Comparison of ENCODE assay signal across 8 cellular contexts in the genomic region with DNA sequence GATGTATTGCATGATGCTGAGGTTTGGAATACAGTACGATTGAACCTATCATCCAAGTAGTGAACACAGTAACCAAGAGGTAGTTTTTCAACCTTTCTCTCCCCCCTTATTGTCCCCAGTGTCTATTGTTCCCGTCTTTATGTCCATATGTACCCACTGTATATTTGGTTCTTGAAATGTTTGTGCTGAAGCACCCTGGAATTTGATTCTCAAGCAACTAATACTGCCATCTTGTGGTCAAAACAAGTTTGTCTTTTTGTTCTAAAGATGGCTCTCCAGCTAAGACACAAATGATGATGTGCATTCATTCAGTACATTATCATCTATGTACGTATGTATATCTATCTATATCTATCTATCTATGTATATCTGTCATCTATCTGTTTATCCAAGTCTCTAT. TPM values are rescaled to one million over a fixed set of nuclear protein-coding genes. Genes with fewer than 3 reads are reported as not detected.
DNase-seq lines count a peak whose midpoint lies in the region; ATAC-seq and TF ChIP-seq lines count a peak whose summit lies in the region.

No MANE protein-coding gene starts in this region.

- no peaks in the 10 kb centered on the region for H3K36me3 Mint-ChIP-seq in nephron progenitor cell (ENCODE audit: low read depth)

- H3K9me3 Mint-ChIP-seq in nephron progenitor cell = no peaks in the 10 kb centered on the region

- H3K27ac Mint-ChIP-seq in nephron progenitor cell = no peak overlapping the region

- CTCF ChIA-PET in GM10248 (lab: Yijun Ruan, JAX) = interaction anchor here (0.7 to 1.2 kb wide), 5 partner anchors 10 to 279 kb away, joined by 3 to 9 read pairs (median 3); no protein-coding TSS in a partner anchor

- DNase-seq in GM10248 (ENCODE audit: extremely low spot score) (peak; percentile 5), NOMO-1 treated with DMSO at 0.1 percent for 48 hours (lab: John Stamatoyannopoulos, UW; ENCODE audit: unreplicated experiment) (peak; percentile 33), dermis microvascular lymphatic vessel endothelial cell (ENCODE audit: low read depth in 2 of 2) (peak; percentile 11 to 13), nephron progenitor cell (peak; percentile 21)
- no peak for DNase-seq in effector CD8-positive, alpha-beta T cell (lab: John Stamatoyannopoulos, UW)

- TF ChIP-seq CTCF in 22Rv1 (IDR thresholded peaks at IDR 0.05) = peak; percentile 65
- TF ChIP-seq CTCF in GM10248 (IDR thresholded peaks at IDR 0.05; ENCODE audit: control extremely low read depth, extremely low read depth, low read depth, missing control alignments) = peak; percentile 36
- peak; percentile 68 for TF ChIP-seq CTCF in nephron progenitor cell (IDR thresholded peaks at IDR 0.05)

- POLR2A ChIA-PET in GM10248 (lab: Yijun Ruan, JAX) = no interaction called here

- peaks cover under 1% of the 10 kb centered on the region for H3K27me3 Mint-ChIP-seq in nephron progenitor cell (ENCODE audit: low read depth, poor library complexity)

- H3K4me1 Mint-ChIP-seq in nephron progenitor cell = peaks cover 19% of the 10 kb centered on the region

- no peak overlapping the region for H3K27ac ChIP-seq in 22Rv1

- ATAC-seq in HG03442 (IDR thresholded peaks at IDR 0.05; ENCODE audit: unreplicated experiment) (peak; percentile 72), HG03571 (IDR thresholded peaks at IDR 0.05; ENCODE audit: unreplicated experiment) (no peak)

- no peak overlapping the region for H3K4me3 Mint-ChIP-seq in nephron progenitor cell

RNA-seq across cellular contexts. Expression of a gene that starts 33.5 kb away (rescaled TPM):
- not detected in 2 replicates for total RNA-seq in dermis microvascular lymphatic vessel endothelial cell
